In genomic region chr1:114668784-114669561, GRCh38 we compare ENCODE assay signal across 1 cellular context.
A peak's percentile ranks its signal among the peaks of the same experiment; 100 is the strongest.
TF ChIP-seq lines count a peak whose summit lies in the region.

No MANE protein-coding gene starts in this region.

TF ChIP-seq in K562, 482 proteins besides CTCF, POLR2A, EP300 and RAD21 (continued from another document):
- TF ChIP-seq MEIS2 (IDR thresholded peaks at IDR 0.05; ENCODE audit: partially characterized antibody) = peak; percentile 51
- TF ChIP-seq NFE2 (IDR thresholded peaks at IDR 0.05; ENCODE audit: low read depth) = peak; percentile 53; the same call in 1 of the 2 replicates
- peak; percentile 91 for TF ChIP-seq ZKSCAN1 (IDR thresholded peaks at IDR 0.05; ENCODE audit: low read depth, low read length)
- TF ChIP-seq CC2D1A (IDR thresholded peaks at IDR 0.05) = no peak
- 0 out of 2 replicates have a peak, but pooled peaks have one; percentile 12 for TF ChIP-seq FOSL1 (tag; conservative IDR thresholded peaks at IDR 0.05)
- TF ChIP-seq IRF2 (CRISPR knock-in tag; IDR thresholded peaks at IDR 0.05) = no peak
- no peak for TF ChIP-seq ZNF239 (CRISPR knock-in tag; IDR thresholded peaks at IDR 0.05)
